1 cellular context compared by ENCODE assay signal in genomic region chr2:236176417-236176816, GRCh38.
TF ChIP-seq lines count a peak whose summit lies in the region.

No MANE protein-coding gene starts in this region.

TF ChIP-seq in WTC11, 78 proteins besides CTCF, POLR2A, EP300 and RAD21 (continued from another document):
- TF ChIP-seq E2F4 (CRISPR knock-in tag; IDR thresholded peaks at IDR 0.05; ENCODE audit: borderline replicate concordance, low read depth) (no peak), NR1H2 (CRISPR knock-in tag; IDR thresholded peaks at IDR 0.05) (no peak), GTF2I (CRISPR knock-in tag; conservative IDR thresholded peaks at IDR 0.05) (no peak), KAT7 (CRISPR knock-in tag; IDR thresholded peaks at IDR 0.05; ENCODE audit: borderline replicate concordance) (no peak), NFATC4 (CRISPR knock-in tag; IDR thresholded peaks at IDR 0.05) (no peak), ZNF121 (CRISPR knock-in tag; IDR thresholded peaks at IDR 0.05) (no peak)
